Comparison of ENCODE assay signal across 1 cellular context in genomic region chr11:120964857-120965256, GRCh38.
TF ChIP-seq lines count a peak whose summit lies in the region.

No MANE protein-coding gene starts in this region.

TF ChIP-seq in IMR-90, 13 proteins besides CTCF, POLR2A, EP300 and RAD21:
- no peak for TF ChIP-seq ELK1 (IDR thresholded peaks at IDR 0.05; ENCODE audit: borderline replicate concordance, low read depth, low read length)
- TF ChIP-seq RFX5 (IDR thresholded peaks at IDR 0.05; ENCODE audit: low read depth, low read length), result no peak
- no peak for TF ChIP-seq RCOR1 (IDR thresholded peaks at IDR 0.05; ENCODE audit: insufficient replicate concordance, low read length)
- no peak for TF ChIP-seq SMC3 (IDR thresholded peaks at IDR 0.05; ENCODE audit: low read depth, low read length)
- TF ChIP-seq MAZ (IDR thresholded peaks at IDR 0.05; ENCODE audit: borderline replicate concordance, low read depth, low read length), result no peak
- TF ChIP-seq NFE2L2 (IDR thresholded peaks at IDR 0.05; ENCODE audit: low read depth, low read length), result no peak
